13 cellular contexts compared by ENCODE assay signal in the genomic region with DNA sequence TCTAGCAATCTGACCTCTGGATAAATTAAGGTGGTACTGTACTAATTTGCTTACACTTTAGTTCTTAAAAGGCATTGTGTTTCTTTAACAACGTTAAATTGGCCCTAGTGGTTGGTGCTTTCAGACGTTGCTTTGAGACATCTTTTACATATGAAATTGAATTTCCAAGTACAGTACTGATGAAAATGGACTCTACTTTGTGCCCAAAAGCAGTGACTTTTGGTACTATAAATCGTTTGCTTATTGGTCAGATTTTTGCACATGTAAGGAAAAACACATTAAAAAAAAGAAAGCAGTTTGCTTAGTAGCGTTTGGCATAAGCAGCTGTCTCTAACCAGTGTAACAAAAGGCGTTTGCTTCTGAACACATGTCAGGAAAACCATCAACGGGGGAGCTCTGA.
DNase-seq lines count a peak whose midpoint lies in the region; FAIRE-seq and TF ChIP-seq lines count a peak whose summit lies in the region.
"Had no signal": no experiment of that assay in that cellular context is flagged by ENCODE, and none has a peak within 500 bp of the region (broad histone marks: within the 10 kb centered on the region; RNA-seq: fewer than 3 reads in every experiment).

No MANE protein-coding gene starts in this region.

- DNase-seq in NCI-H1694 treated with DMSO at 0.1 percent for 48 hours (lab: John Stamatoyannopoulos, UW) (peak; percentile 96), NCI-H82 (lab: John Stamatoyannopoulos, UW) (peak; percentile 40), medulla oblongata (ENCODE audit: extremely low spot score) (peak; percentile 48), amniotic stem cell (lab: John Stamatoyannopoulos, UW) (no peak), RCC 7860 (ENCODE audit: low spot score) (no peak), SHP77 (lab: John Stamatoyannopoulos, UW) (no peak), islet precursor cell (no peak)
- DNase-seq: activated gamma-delta T cell treated with Interleukin-2 at 50 U/mL for 16 hours, GF-D8, mesenchymal stem cell, NCI-H526 treated with DMSO at 0.1 percent for 48 hours, upper lobe of left lung had no signal

- peak overlapping the region; percentile 25; the same call in 1 of the 2 replicates for H3K27ac ChIP-seq in C4-2B
- H3K27ac ChIP-seq: upper lobe of left lung had no signal

- peak; percentile 11; the same call in 1 of the 2 replicates for TF ChIP-seq CTCF in C4-2B (conservative IDR thresholded peaks at IDR 0.05)

- FAIRE-seq in RCC 7860 (lab: Jason Lieb, UNC) = no peak

Comparison
In these comparisons a context has a peak if more than half of its experiments do, and no peak if none do; other contexts are left out.
1. DNase-seq: peak in NCI-H1694 treated with DMSO at 0.1 percent for 48 hours (single experiment), NCI-H82 (single experiment) and medulla oblongata (single experiment); none in amniotic stem cell (single experiment), RCC 7860 (single experiment), SHP77 (0 of 2) and islet precursor cell (single experiment).